In genomic region chr11:73784080-73784634, GRCh38 we compare ENCODE assay signal across 1 cellular context.
TF ChIP-seq lines count a peak whose summit lies in the region.

No MANE protein-coding gene starts in this region.

TF ChIP-seq in HepG2, 621 proteins besides CTCF, POLR2A, EP300 and RAD21 (continues in another document):
- TF ChIP-seq ELF4 (CRISPR knock-in tag; IDR thresholded peaks at IDR 0.05; ENCODE audit: borderline replicate concordance) (no peak), ZBTB20 (CRISPR knock-in tag; IDR thresholded peaks at IDR 0.05; ENCODE audit: borderline replicate concordance, low read depth) (no peak), ZFY (CRISPR knock-in tag; IDR thresholded peaks at IDR 0.05) (no peak), SP140L (CRISPR knock-in tag; IDR thresholded peaks at IDR 0.05; ENCODE audit: borderline replicate concordance) (no peak), FOXM1 (CRISPR knock-in tag; IDR thresholded peaks at IDR 0.05) (no peak), TOPORS (CRISPR knock-in tag; IDR thresholded peaks at IDR 0.05) (no peak), ZNF10 (CRISPR knock-in tag; IDR thresholded peaks at IDR 0.05; ENCODE audit: borderline replicate concordance, low read depth) (no peak), ZNF446 (CRISPR knock-in tag; IDR thresholded peaks at IDR 0.05) (no peak), RFX5 (IDR thresholded peaks at IDR 0.05; ENCODE audit: low read depth, low read length) (no peak), ZNF362 (CRISPR knock-in tag; IDR thresholded peaks at IDR 0.05; ENCODE audit: borderline replicate concordance) (no peak), ZMYM3 (CRISPR knock-in tag; IDR thresholded peaks at IDR 0.05) (peak; percentile 58), ZNF644 (CRISPR knock-in tag; IDR thresholded peaks at IDR 0.05; ENCODE audit: low read depth) (peak; percentile 82), TCF12 (IDR thresholded peaks at IDR 0.05) (no peak), TCF12 (CRISPR knock-in tag; IDR thresholded peaks at IDR 0.05) (no peak), ZNF562 (CRISPR knock-in tag; IDR thresholded peaks at IDR 0.05; ENCODE audit: borderline replicate concordance) (no peak), LCORL (IDR thresholded peaks at IDR 0.05) (no peak), LCORL (CRISPR knock-in tag; IDR thresholded peaks at IDR 0.05) (peak; percentile 34; the same call in 1 of the 2 replicates), NR2F6 (IDR thresholded peaks at IDR 0.05) (no peak), NR2F6 (CRISPR knock-in tag; IDR thresholded peaks at IDR 0.05) (peak; percentile 44; the same call in 1 of the 2 replicates), KDM3A (CRISPR knock-in tag; IDR thresholded peaks at IDR 0.05; ENCODE audit: low read depth) (peak; percentile 59; the same call in 1 of the 2 replicates), MAZ (IDR thresholded peaks at IDR 0.05; ENCODE audit: borderline replicate concordance, low read depth, low read length) (0 out of 2 replicates have a peak, but pooled peaks have one; percentile 26), MAZ (CRISPR knock-in tag; IDR thresholded peaks at IDR 0.05; ENCODE audit: low read depth) (peak; percentile 52; the same call in 1 of the 2 replicates), SPEN (CRISPR knock-in tag; IDR thresholded peaks at IDR 0.05; ENCODE audit: low read depth) (peak; percentile 45; the same call in 1 of the 2 replicates), ETV5 (CRISPR knock-in tag; IDR thresholded peaks at IDR 0.05; ENCODE audit: borderline replicate concordance) (peak; percentile 28; the same call in 1 of the 2 replicates), MXD3 (CRISPR knock-in tag; IDR thresholded peaks at IDR 0.05) (0 out of 2 replicates have a peak, but pooled peaks have one; percentile 28), SIX1 (CRISPR knock-in tag; IDR thresholded peaks at IDR 0.05; ENCODE audit: borderline replicate concordance) (no peak), ZNF772 (CRISPR knock-in tag; IDR thresholded peaks at IDR 0.05) (0 out of 2 replicates have a peak, but pooled peaks have one; percentile 41), ZBTB2 (CRISPR knock-in tag; IDR thresholded peaks at IDR 0.05; ENCODE audit: low read depth) (no peak), ATF4 (CRISPR knock-in tag; IDR thresholded peaks at IDR 0.05) (peak; percentile 88 to 100), ELF3 (CRISPR knock-in tag; IDR thresholded peaks at IDR 0.05) (peak; percentile 65; the same call in 1 of the 2 replicates), PITX1 (CRISPR knock-in tag; IDR thresholded peaks at IDR 0.05) (peak; percentile 39; the same call in 1 of the 2 replicates), RNF219 (CRISPR knock-in tag; IDR thresholded peaks at IDR 0.05) (no peak), ZNF556 (CRISPR knock-in tag; IDR thresholded peaks at IDR 0.05; ENCODE audit: borderline replicate concordance) (peak; percentile 51; the same call in 1 of the 2 replicates), KLF16 (CRISPR knock-in tag; IDR thresholded peaks at IDR 0.05) (peak in 1 of 2 experiments; percentile 77; a peak in 2 of 4 replicates), CREBL2 (CRISPR knock-in tag; IDR thresholded peaks at IDR 0.05; ENCODE audit: borderline replicate concordance) (no peak), TBL1XR1 (IDR thresholded peaks at IDR 0.05; ENCODE audit: borderline replicate concordance, low read length, partially characterized antibody) (peak; percentile 77), SP4 (CRISPR knock-in tag; IDR thresholded peaks at IDR 0.05) (no peak), HOXA3 (CRISPR knock-in tag; IDR thresholded peaks at IDR 0.05) (no peak), SNAPC5 (CRISPR knock-in tag; IDR thresholded peaks at IDR 0.05; ENCODE audit: borderline replicate concordance) (no peak), ZNF749 (CRISPR knock-in tag; IDR thresholded peaks at IDR 0.05; ENCODE audit: borderline replicate concordance) (peak; percentile 71; the same call in 1 of the 2 replicates), GABPB1 (CRISPR knock-in tag; IDR thresholded peaks at IDR 0.05) (peak; percentile 48; the same call in 1 of the 2 replicates), RXRA (CRISPR knock-in tag; IDR thresholded peaks at IDR 0.05) (no peak), ELF1 (CRISPR knock-in tag; IDR thresholded peaks at IDR 0.05) (no peak; the same call in 1 of the 2 replicates), SRF (IDR thresholded peaks at IDR 0.05; ENCODE audit: low read depth, low read length) (no peak), ATF2 (CRISPR knock-in tag; IDR thresholded peaks at IDR 0.05) (peak; percentile 69), TRAFD1 (CRISPR knock-in tag; IDR thresholded peaks at IDR 0.05; ENCODE audit: borderline replicate concordance) (peak; percentile 73; the same call in 1 of the 2 replicates), ZSCAN22 (CRISPR knock-in tag; IDR thresholded peaks at IDR 0.05) (no peak), ZNF841 (CRISPR knock-in tag; IDR thresholded peaks at IDR 0.05; ENCODE audit: borderline replicate concordance) (no peak), SMAD3 (CRISPR knock-in tag; IDR thresholded peaks at IDR 0.05) (0 out of 2 replicates have a peak, but pooled peaks have one; percentile 2), FOXC1 (CRISPR knock-in tag; IDR thresholded peaks at IDR 0.05; ENCODE audit: borderline replicate concordance) (peak; percentile 66), ZBTB34 (CRISPR knock-in tag; IDR thresholded peaks at IDR 0.05) (no peak), PATZ1 (CRISPR knock-in tag; IDR thresholded peaks at IDR 0.05) (peak; percentile 56; the same call in 1 of the 2 replicates), TAF1 (CRISPR knock-in tag; IDR thresholded peaks at IDR 0.05) (peak; percentile 33; the same call in 1 of the 2 replicates), HOXA9 (CRISPR knock-in tag; IDR thresholded peaks at IDR 0.05; ENCODE audit: borderline replicate concordance) (no peak), SRSF1 (optimal IDR thresholded peaks at IDR 0.05; ENCODE audit: low read depth, low read length) (no peak), ATF6 (CRISPR knock-in tag; conservative IDR thresholded peaks at IDR 0.05) (no peak), ZNF567 (CRISPR knock-in tag; IDR thresholded peaks at IDR 0.05; ENCODE audit: borderline replicate concordance) (no peak)
